19 cellular contexts compared by ENCODE assay signal in the genomic region with DNA sequence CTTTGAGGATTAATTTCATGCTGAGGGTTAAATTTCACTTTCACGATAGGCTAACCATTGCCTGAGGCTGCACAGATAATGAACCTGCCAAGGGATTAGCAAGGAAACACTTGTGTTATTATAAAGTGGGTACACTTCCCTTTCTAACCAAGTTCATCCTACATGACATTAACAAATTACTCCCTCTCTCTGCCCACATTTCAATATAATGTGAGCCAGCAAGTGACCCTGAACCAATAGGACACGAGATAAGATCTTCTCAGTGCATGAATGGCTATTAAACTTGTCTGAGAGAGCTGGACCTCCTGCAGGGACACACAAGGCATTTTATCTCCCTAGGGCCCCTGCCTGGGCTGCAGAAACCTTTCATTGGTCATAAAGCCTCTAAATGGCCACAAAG.
A peak's percentile ranks its signal among the peaks of the same experiment; 100 is the strongest.
DNase-seq lines count a peak whose midpoint lies in the region; ATAC-seq lines count a peak whose summit lies in the region.
"Had no signal": no experiment of that assay in that cellular context is flagged by ENCODE, and none has a peak within 500 bp of the region (broad histone marks: within the 10 kb centered on the region; RNA-seq: fewer than 3 reads in every experiment).

No MANE protein-coding gene starts in this region.

- no peaks in the 10 kb centered on the region for H3K27me3 ChIP-seq in mesendoderm (ENCODE audit: insufficient read depth, low read length, poor library complexity)
- H3K27me3 ChIP-seq: right atrium auricular region had no signal

- no CpG with 5 or more reads among the region's 2 CpGs for WGBS in mesendoderm (ENCODE audit: extremely low coverage, insufficient coverage, low lambda C conversion rate)

- no peak overlapping the region for H3K23ac ChIP-seq in mesendoderm (ENCODE audit: low read length)

- H3K4me3 ChIP-seq in mesendoderm (ENCODE audit: low read length) = no peak overlapping the region
- H3K4me3 ChIP-seq: GM23248, right atrium auricular region had no signal

- no peak overlapping the region for H3K4me2 ChIP-seq in mesendoderm (ENCODE audit: low read length)

- no peak overlapping the region for H2BK15ac ChIP-seq in mesendoderm (replicated peaks; ENCODE audit: low read depth)

- no peak overlapping the region for H3K56ac ChIP-seq in mesendoderm (ENCODE audit: low read length)

- no peak overlapping the region for H2BK5ac ChIP-seq in mesendoderm (ENCODE audit: low read length)

- H3K79me1 ChIP-seq in mesendoderm (ENCODE audit: low read length) = no peaks in the 10 kb centered on the region

- no peak overlapping the region for H2BK120ac ChIP-seq in mesendoderm (ENCODE audit: low read depth, low read length)

- no peak overlapping the region for H4K8ac ChIP-seq in mesendoderm (ENCODE audit: low read depth, low read length)

- H3K4me1 ChIP-seq in mesendoderm (ENCODE audit: control insufficient read depth, low read depth, low read length) = peaks cover 4% of the 10 kb centered on the region
- H3K4me1 ChIP-seq: right atrium auricular region had no signal

- DNase-seq in NCI-H1105 treated with DMSO at 0.1 percent for 48 hours (lab: John Stamatoyannopoulos, UW) (peak; percentile 22), NCI-H1105 (lab: John Stamatoyannopoulos, UW) (no peak), NCI-H146 (lab: John Stamatoyannopoulos, UW) (peak; percentile 96), NCI-H69 (lab: John Stamatoyannopoulos, UW) (peak; percentile 100), mesendoderm (peak; percentile 67), CD1c-positive myeloid dendritic cell (ENCODE audit: extremely low spot score) (no peak)
- DNase-seq: 8988T; activated CD4-positive, CD25-positive, alpha-beta regulatory T cell treated with anti-CD3 and anti-CD28 coated beads, Interleukin-2, amount 50 U/mL, for 72 hours; activated gamma-delta T cell treated with Interleukin-2 at 50 U/mL for 16 hours; aorta; CD4-positive, CD25-positive, alpha-beta regulatory T cell; effector memory CD8-positive, alpha-beta T cell; GM23248; hypothalamus; T-helper 1 cell had no signal

- no peak overlapping the region for H3K18ac ChIP-seq in mesendoderm (ENCODE audit: low read length)

- H3K4ac ChIP-seq in mesendoderm (ENCODE audit: low read depth, low read length) = no peak overlapping the region

- H3K36me3 ChIP-seq in mesendoderm (ENCODE audit: control insufficient read depth, insufficient read depth, low read length) = no peaks in the 10 kb centered on the region
- H3K36me3 ChIP-seq: right atrium auricular region had no signal

- ATAC-seq in GM21825 (IDR thresholded peaks at IDR 0.05; ENCODE audit: unreplicated experiment) (no peak), HG03108 (IDR thresholded peaks at IDR 0.05; ENCODE audit: unreplicated experiment) (no peak)
- ATAC-seq: effector memory CD8-positive, alpha-beta T cell; HepG2 had no signal

- H3K9ac ChIP-seq in mesendoderm (ENCODE audit: low read length) = no peak overlapping the region
- H3K9ac ChIP-seq: GM23248 had no signal

- no peak overlapping the region for H3K27ac ChIP-seq in mesendoderm (ENCODE audit: low read depth, low read length)
- H3K27ac ChIP-seq: GM23248, right atrium auricular region had no signal

- H2AK5ac ChIP-seq in mesendoderm (ENCODE audit: low read length) = no peak overlapping the region

- H4K5ac ChIP-seq in mesendoderm (ENCODE audit: low read length) = no peak overlapping the region

- no peaks in the 10 kb centered on the region for H3K79me2 ChIP-seq in mesendoderm (ENCODE audit: control insufficient read depth, insufficient read depth, low read length)

Comparison
In these comparisons a context has a peak if more than half of its experiments do, and no peak if none do; other contexts are left out.
1. DNase-seq: peak in NCI-H1105 treated with DMSO at 0.1 percent for 48 hours (single experiment), NCI-H146 (single experiment), NCI-H69 (single experiment) and mesendoderm (single experiment); none in NCI-H1105 (single experiment) and CD1c-positive myeloid dendritic cell (single experiment).